8 cellular contexts compared by ENCODE assay signal in the genomic region with DNA sequence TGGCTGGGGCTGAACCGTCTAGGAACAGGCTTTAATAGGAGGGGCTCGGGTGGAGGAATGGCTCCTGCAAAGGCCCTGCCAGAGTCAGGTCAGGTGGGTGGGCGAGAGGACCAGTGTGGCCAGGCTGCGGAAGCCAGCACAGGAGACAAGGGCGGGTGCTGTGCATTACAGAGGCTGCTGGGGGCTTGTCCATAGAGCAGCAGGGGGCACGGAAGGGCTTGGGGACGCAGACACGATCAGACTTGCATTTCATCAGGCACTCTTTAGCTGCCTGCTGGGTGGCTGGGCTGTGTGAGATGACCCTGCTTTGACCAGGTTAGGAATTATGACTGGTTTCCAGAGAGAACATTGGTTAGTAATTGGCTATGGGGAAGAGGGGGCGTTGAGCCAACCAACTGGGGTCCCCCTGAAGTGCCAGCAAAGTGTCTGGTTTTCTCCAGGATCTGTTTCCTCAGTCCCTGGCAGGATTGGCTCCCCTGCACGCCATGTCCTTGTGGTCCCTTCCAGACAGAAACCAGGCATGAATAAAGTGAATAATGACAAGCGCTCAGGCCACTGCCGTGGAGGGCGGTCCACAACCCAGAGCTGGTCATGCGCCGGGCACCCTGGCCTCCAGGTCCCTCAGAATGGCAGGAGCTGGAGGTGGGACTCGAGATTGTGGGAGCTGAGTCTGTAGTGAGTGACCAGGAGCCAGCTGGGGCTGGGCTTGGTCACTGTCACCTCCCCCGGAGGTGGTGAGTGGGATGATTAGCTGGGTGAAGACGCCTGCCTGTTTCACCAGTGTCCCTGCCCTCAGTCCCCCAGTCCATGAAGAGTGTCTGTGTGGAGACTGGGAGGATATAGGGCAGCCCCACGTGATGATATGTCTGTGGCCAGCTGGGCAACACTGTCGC. TPM values are rescaled to one million over a fixed set of nuclear protein-coding genes. Genes with fewer than 3 reads are reported as not detected.
DNase-seq lines count a peak whose midpoint lies in the region; ATAC-seq and TF ChIP-seq lines count a peak whose summit lies in the region.
"Not testable (repeated sequence)": the region's sequence is repeated elsewhere in the genome, so short reads cannot be mapped to it uniquely, and the experiment has no call there.

No MANE protein-coding gene starts in this region.

- peak overlapping the region; percentile 89 for H3K4me3 Mint-ChIP-seq in activated B cell treated with CpG ODN at 0.5 μM for 24 hours

- DNase-seq in activated B cell treated with CpG ODN at 0.5 μM for 24 hours, brain microvascular endothelial cell, foreskin fibroblast: not testable (repeated sequence)
- DNase-seq in lung (ENCODE audit: low spot score): peak; percentile 28
- peak; percentile 51 for DNase-seq in sciatic nerve (ENCODE audit: low spot score)
- DNase-seq in aorta: peak in 1 of 2 donors; percentile 51

- H4K20me1 ChIP-seq in KMS-11 (ENCODE audit: insufficient read depth): not testable (repeated sequence)

- intact Hi-C loops in activated B cell treated with CpG ODN at 0.5 μM for 24 hours (cut with micrococcal nuclease): loop anchor here (1.0 to 2.0 kb wide), 2 partner anchors 22 to 204 kb away; partner anchors contain the start of gene TRMT2A
- intact Hi-C loops in sciatic nerve (cut with DNase I); aorta (cut with DNase I): not testable (repeated sequence)

- not testable (repeated sequence) for H3K27me3 Mint-ChIP-seq in activated B cell treated with CpG ODN at 0.5 μM for 24 hours

- POLR2A ChIA-PET in activated B cell treated with CpG ODN at 0.5 μM for 24 hours (lab: Charles Lee): not testable (repeated sequence)

- not testable (repeated sequence) for H3K27me3 ChIP-seq in KMS-11 (ENCODE audit: insufficient read depth, low read depth); brain microvascular endothelial cell (replicated peaks); lung (ENCODE audit: control insufficient read depth, insufficient read depth); aorta (ENCODE audit: control insufficient read depth in 1 of 2, insufficient read depth in 2 of 2, low read length in 1 of 2)

- peak overlapping the region; percentile 89 for H3K4me2 ChIP-seq in KMS-11

- peak overlapping the region; percentile 34 for H3K27ac ChIP-seq in KMS-11
- peak overlapping the region; percentile 70 for H3K27ac ChIP-seq in brain microvascular endothelial cell
- peak overlapping the region; percentile 81 to 98 for H3K27ac ChIP-seq in lung (ENCODE audit: low read depth in 1 of 2, low read length in 1 of 2)
- not testable (repeated sequence) for H3K27ac ChIP-seq in aorta (ENCODE audit: low read depth in 1 of 2, low read length in 2 of 2)

- H3K4me1 Mint-ChIP-seq in activated B cell treated with CpG ODN at 0.5 μM for 24 hours: peaks cover 30% of the 10 kb centered on the region

- peak overlapping the region; percentile 82 for H2AFZ ChIP-seq in KMS-11 (ENCODE audit: low read depth)

- peak overlapping the region; percentile 60 for H3K27ac Mint-ChIP-seq in activated B cell treated with CpG ODN at 0.5 μM for 24 hours

- in situ Hi-C loops in brain microvascular endothelial cell (cut with HindIII; ENCODE audit: low pct_ligation_motif_present, low sequenced_read_pairs): not testable (repeated sequence)

- not testable (repeated sequence) for H3K9me3 Mint-ChIP-seq in activated B cell treated with CpG ODN at 0.5 μM for 24 hours

- not testable (repeated sequence) for H3K36me3 ChIP-seq in KMS-11 (ENCODE audit: insufficient read depth); brain microvascular endothelial cell (replicated peaks); lung (ENCODE audit: control insufficient read depth in 2 of 2, insufficient read depth in 2 of 2, low read length in 2 of 2); aorta (ENCODE audit: control insufficient read depth in 1 of 2, insufficient read depth in 2 of 2, low read length in 1 of 2)

- ATAC-seq in activated B cell treated with CpG ODN at 0.5 μM for 24 hours (ENCODE audit: low read depth); lung (ENCODE audit: insufficient read depth, low FRiP score); sciatic nerve; aorta (ENCODE audit: low FRiP score): not testable (repeated sequence)

- peak overlapping the region; percentile 91 for H3K9ac ChIP-seq in KMS-11

- CTCF ChIA-PET in activated B cell treated with CpG ODN at 0.5 μM for 24 hours (lab: Charles Lee): not testable (repeated sequence)

- peaks cover 12% of the 10 kb centered on the region for H3K4me1 ChIP-seq in KMS-11 (ENCODE audit: low read depth, poor library complexity, severe bottlenecking)
- peaks cover 0 to 13% of the 10 kb centered on the region in 2 donors for H3K4me1 ChIP-seq in lung (ENCODE audit: control insufficient read depth in 2 of 2, insufficient read depth in 2 of 2, low read length in 2 of 2)
- H3K4me1 ChIP-seq in aorta (ENCODE audit: control insufficient read depth in 1 of 2, insufficient read depth in 2 of 2, low read length in 2 of 2): not testable (repeated sequence)

- H3K9me3 ChIP-seq in lung (ENCODE audit: control insufficient read depth in 2 of 2, insufficient read depth in 1 of 2, low read length in 1 of 2); aorta (ENCODE audit: control insufficient read depth, low read length): not testable (repeated sequence)

- H3K79me2 ChIP-seq in KMS-11 (ENCODE audit: insufficient read depth, low read depth): not testable (repeated sequence)

- not testable (repeated sequence) for H3K36me3 Mint-ChIP-seq in activated B cell treated with CpG ODN at 0.5 μM for 24 hours (ENCODE audit: low read depth)

- peak overlapping the region; percentile 99 for H3K4me3 ChIP-seq in GM08714 (ENCODE audit: low read length)
- not testable (repeated sequence) for H3K4me3 ChIP-seq in KMS-11 (IDR thresholded peaks at IDR 0.05; ENCODE audit: insufficient read depth, low read depth, low read length)
- H3K4me3 ChIP-seq in brain microvascular endothelial cell (ENCODE audit: low read depth, low read length): peak overlapping the region; percentile 84
- H3K4me3 ChIP-seq in foreskin fibroblast (ENCODE audit: low read depth in 1 of 2, low read length in 2 of 2): peak overlapping the region; percentile 67 to 95
- H3K4me3 ChIP-seq in lung: peak overlapping the region; percentile 80
- H3K4me3 ChIP-seq in aorta (ENCODE audit: low read length in 2 of 2): peak overlapping the region; percentile 51 to 67

- 47 to 56% methylated on average over 19 to 20 of the region's 20 CpGs for WGBS in lung, 2 donors
- WGBS in aorta, 2 donors: 35 to 36% methylated on average over 20 of the region's 20 CpGs

- TF ChIP-seq CTCF in KMS-11 (conservative IDR thresholded peaks at IDR 0.05; ENCODE audit: low read depth, low read length); activated B cell treated with CpG ODN at 0.5 μM for 24 hours (IDR thresholded peaks at IDR 0.05); brain microvascular endothelial cell (IDR thresholded peaks at IDR 0.05; ENCODE audit: low read depth, low read length, missing control alignments); foreskin fibroblast (IDR thresholded peaks at IDR 0.05; ENCODE audit: low read depth, low read length); lung (IDR thresholded peaks at IDR 0.05; ENCODE audit: control extremely low read depth, extremely low read depth): not testable (repeated sequence)

RNA-seq across cellular contexts. Expression of gene DGCR6L, which starts 1.0 kb away (rescaled TPM):
- total RNA-seq in activated B cell treated with CpG ODN at 0.5 μM for 24 hours: 12.4 and 16.2 TPM in 2 replicates
- total RNA-seq in lung: 10 to 100 TPM; 38.7 to 42.8 TPM
- 10 to 100 TPM; 42.3 to 86.0 TPM for polyA plus RNA-seq in lung
- total RNA-seq in sciatic nerve: 28.9 TPM
- total RNA-seq in aorta: 10 to 100 TPM; 24.1 to 32.3 TPM
- 10 to 100 TPM; 70.0 to 73.5 TPM for polyA plus RNA-seq in aorta

RNA-seq across cellular contexts. Expression of gene RTN4R, which starts 52.8 kb away (rescaled TPM):
- total RNA-seq in activated B cell treated with CpG ODN at 0.5 μM for 24 hours: 0.12 TPM in 1 of 2 replicates, not detected in the other
- total RNA-seq in lung: 1 to 10 TPM; 2.6 to 7.8 TPM
- polyA plus RNA-seq in lung: 1 to 10 TPM; 3.0 to 5.6 TPM
- 4.4 TPM for total RNA-seq in sciatic nerve
- 1 to 10 TPM; 1.3 to 2.7 TPM for total RNA-seq in aorta
- polyA plus RNA-seq in aorta: under 1 TPM; 0.05 to 0.75 TPM
